Comparison of ENCODE assay signal across 8 cellular contexts in the genomic region with DNA sequence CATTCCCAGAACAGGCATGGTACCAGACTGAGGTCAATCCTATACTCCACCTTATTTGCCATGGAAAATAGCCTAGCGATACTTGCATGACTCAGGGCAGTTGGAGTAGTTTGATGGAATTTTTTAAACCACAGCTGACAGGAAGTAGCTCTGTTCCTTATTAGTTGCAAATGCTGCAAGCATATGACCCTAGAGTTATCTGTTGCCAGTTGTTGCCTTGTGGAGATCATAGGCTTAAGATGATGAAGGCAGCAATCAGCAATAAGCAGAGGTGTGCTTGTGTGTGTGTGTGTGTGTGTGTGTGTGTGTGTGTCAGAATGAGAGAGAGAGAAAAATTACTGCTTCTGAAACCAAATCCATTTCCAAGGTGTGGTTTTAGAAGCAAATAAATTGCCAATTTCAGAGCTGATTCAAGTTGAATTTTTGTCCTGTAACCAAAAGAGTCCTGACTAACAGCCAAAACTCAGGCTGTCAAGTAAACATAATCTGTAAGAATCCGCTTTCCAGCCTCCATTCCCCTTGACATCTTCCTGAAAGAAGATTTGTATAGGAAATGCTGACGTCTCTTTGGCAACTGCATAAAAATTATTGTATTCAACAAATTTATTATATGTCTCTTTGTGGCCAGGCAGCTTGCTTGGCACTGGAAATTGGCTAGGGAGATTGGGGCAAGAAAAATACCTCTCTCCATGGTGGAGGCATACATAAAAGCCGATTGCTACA.
DNase-seq lines count a peak whose midpoint lies in the region; ATAC-seq and TF ChIP-seq lines count a peak whose summit lies in the region.

No MANE protein-coding gene starts in this region.

- peak; percentile 55 to 72 for ATAC-seq in right cardiac atrium

- H3K27me3 ChIP-seq in right cardiac atrium (ENCODE audit: control insufficient read depth, insufficient read depth), result no peaks in the 10 kb centered on the region
- no peaks in the 10 kb centered on the region for H3K27me3 ChIP-seq in tibial artery
- H3K27me3 ChIP-seq in vagina, result no peaks in the 10 kb centered on the region

- no peak for TF ChIP-seq POLR2A in vagina (IDR thresholded peaks at IDR 0.05)

- TF ChIP-seq CTCF in tibial artery (IDR thresholded peaks at IDR 0.05), result no peak
- no peak for TF ChIP-seq CTCF in vagina (IDR thresholded peaks at IDR 0.05)

- intact Hi-C loops in right cardiac atrium (cut with DNase I) (loop anchor here in 1 of 4 donors (10.0 kb wide), 1 partner anchor 142 kb away; a partner anchor contains a TSS), tibial artery (cut with DNase I; ENCODE audit: low total_unique reads) (loop anchor here (10.0 kb wide), 1 partner anchor 142 kb away; a partner anchor contains a TSS), vagina (cut with DNase I) (no loop called here)

- WGBS in right cardiac atrium, result 42% methylated on average over 4 of the region's 4 CpGs

- no peaks in the 10 kb centered on the region for H3K36me3 ChIP-seq in tibial artery
- no peaks in the 10 kb centered on the region for H3K36me3 ChIP-seq in vagina

- H3K4me1 ChIP-seq in right cardiac atrium (ENCODE audit: control insufficient read depth, insufficient read depth, low read length) (no peaks in the 10 kb centered on the region), tibial artery (peaks cover 0 to 40% (median 24%) of the 10 kb centered on the region in 4 donors), vagina (peaks cover 9% of the 10 kb centered on the region)

- no peaks in the 10 kb centered on the region for H3K9me3 ChIP-seq in right cardiac atrium (ENCODE audit: control insufficient read depth, low read length)
- no peaks in the 10 kb centered on the region for H3K9me3 ChIP-seq in tibial artery
- no peaks in the 10 kb centered on the region for H3K9me3 ChIP-seq in vagina

- H3K27ac ChIP-seq in right cardiac atrium (ENCODE audit: low read length), result peak overlapping the region; percentile 64
- H3K27ac ChIP-seq in tibial artery, result peak overlapping the region; percentile 56 to 68
- no peak overlapping the region for H3K27ac ChIP-seq in vagina

- H3K4me3 ChIP-seq in right cardiac atrium (ENCODE audit: low read length) (no peak overlapping the region), tibial artery (no peak overlapping the region), vagina (no peak overlapping the region)

- DNase-seq in NCI-H82 (lab: John Stamatoyannopoulos, UW), result peak; percentile 32
- DNase-seq in NCI-H82 treated with DMSO at 0.1 percent for 48 hours (lab: John Stamatoyannopoulos, UW; ENCODE audit: unreplicated experiment), result no peak
- peak; percentile 78 for DNase-seq in astrocyte of the hippocampus (ENCODE audit: low read depth, low spot score)
- DNase-seq in right cardiac atrium, result no peak
- peak in 1 of 2 donors; percentile 20 for DNase-seq in tibial artery
- DNase-seq in vagina (ENCODE audit: extremely low spot score in 2 of 2), result no peak
- DNase-seq in activated effector memory CD4-positive, alpha-beta T cell treated with Interleukin-2 at 50 U/mL for 16 hours, result no peak
- no peak for DNase-seq in DMS79 (lab: John Stamatoyannopoulos, UW)

Comparison
In these comparisons a context has a peak if more than half of its experiments do, and no peak if none do; other contexts are left out.
1. DNase-seq: peak in NCI-H82 (single experiment) and astrocyte of the hippocampus (single experiment); none in NCI-H82 treated with DMSO at 0.1 percent for 48 hours (single experiment), right cardiac atrium (0 of 3), vagina (0 of 2), activated effector memory CD4-positive, alpha-beta T cell treated with Interleukin-2 at 50 U/mL for 16 hours (single experiment) and DMS79 (single experiment).